ENCODE assay signal across 9 cellular contexts in genomic region chr16:75087040-75087979, GRCh38. TPM values are rescaled to one million over a fixed set of nuclear protein-coding genes. Genes with fewer than 3 reads are reported as not detected.
A peak's percentile ranks its signal among the peaks of the same experiment; 100 is the strongest.
DNase-seq lines count a peak whose midpoint lies in the region; ATAC-seq, FAIRE-seq and TF ChIP-seq lines count a peak whose summit lies in the region.
"Had no signal": no experiment of that assay in that cellular context is flagged by ENCODE, and none has a peak within 500 bp of the region (broad histone marks: within the 10 kb centered on the region; RNA-seq: fewer than 3 reads in every experiment).

No MANE protein-coding gene starts in this region.

- H3K4me2 ChIP-seq in BLaER1 treated with 17β-estradiol and CSF1 and Interleukin-3, amounts not matched to agents 10 nM and 100 nM, result peak overlapping the region; percentile 69 to 91 (median 82)
- H3K4me2 ChIP-seq in K562 (ENCODE audit: insufficient read depth, low read length) (peak overlapping the region; percentile 75), mesenchymal stem cell (ENCODE audit: low read length, poor library complexity, severe bottlenecking) (no peak overlapping the region)

- H2BK120ac ChIP-seq in mesenchymal stem cell (ENCODE audit: low read depth, low read length), result peak overlapping the region; percentile 51

- H3K79me2 ChIP-seq in K562 (ENCODE audit: control insufficient read depth, insufficient read depth, low read length), result peaks cover 91% of the 10 kb centered on the region

- FAIRE-seq in K562 (lab: Jason Lieb, UNC) (peak; percentile 92), GM19239 (lab: Jason Lieb, UNC) (no peak)

- peak; percentile 35 to 54; a peak in 3 of 4 replicates for TF ChIP-seq RAD21 in K562 (CRISPR knock-in tag; conservative IDR thresholded peaks at IDR 0.05 in 1 of 2, IDR thresholded peaks at IDR 0.05 in 1 of 2)

- TF ChIP-seq CTCF in K562 (IDR thresholded peaks at IDR 0.05 in 2 of 3, conservative IDR thresholded peaks at IDR 0.05 in 1 of 3; ENCODE audit: insufficient read depth in 2 of 3, low read depth in 1 of 3, low read length in 3 of 3), result peak; percentile 36 to 57 (median 49); a peak in 4 of 6 replicates

- H2AFZ ChIP-seq in K562 (ENCODE audit: low read depth, low read length) (peak overlapping the region; percentile 69), mesenchymal stem cell (ENCODE audit: low read depth, low read length) (no peak overlapping the region)

- no peaks in the 10 kb centered on the region for H3K27me3 ChIP-seq in BLaER1 treated with 17β-estradiol and CSF1 and Interleukin-3, amounts not matched to agents 10 nM and 100 nM
- H3K27me3 ChIP-seq in K562 (ENCODE audit: control insufficient read depth in 2 of 2, insufficient read depth in 2 of 2, low read length in 2 of 2) (no peaks in the 10 kb centered on the region), mesenchymal stem cell (ENCODE audit: control insufficient read depth in 1 of 2, insufficient read depth in 1 of 2, low read length in 2 of 2) (no peaks in the 10 kb centered on the region)

- no peak overlapping the region for H3K23ac ChIP-seq in mesenchymal stem cell (ENCODE audit: low read length in 2 of 2)

- H3K9me3 ChIP-seq in BLaER1 treated with 17β-estradiol and CSF1 and Interleukin-3, amounts not matched to agents 10 nM and 100 nM (replicated peaks in 1 of 11), result no peaks in the 10 kb centered on the region
- H3K9me3 ChIP-seq in K562 (replicated peaks; ENCODE audit: control insufficient read depth, insufficient read depth, low read depth, low read length) (no peaks in the 10 kb centered on the region), mesenchymal stem cell (ENCODE audit: control insufficient read depth, low read length) (no peaks in the 10 kb centered on the region)

- peak overlapping the region; percentile 59 to 97 for H2BK12ac ChIP-seq in mesenchymal stem cell (ENCODE audit: low read length in 2 of 2)

- DNase-seq in NCI-H146 treated with DMSO at 0.1 percent for 48 hours (lab: John Stamatoyannopoulos, UW; ENCODE audit: unreplicated experiment) (peak; percentile 62), K562 (ENCODE audit: extremely low read depth in 1 of 4, low spot score in 3 of 4) (peak; percentile 45 to 85 (median 62)), mesenchymal stem cell (peak; percentile 89), GM19239 (ENCODE audit: insufficient read length, low spot score) (no peak), T-helper 9 cell (no peak)
- DNase-seq in activated CD8-positive, alpha-beta memory T cell treated with anti-CD3 and anti-CD28 coated beads, Interleukin-2, amount 50 U/mL, for 4 hours, result no peak
- DNase-seq: KG1 had no signal

- peak overlapping the region; percentile 15 to 73 (median 61); a peak in 20 of 22 replicates for H3K27ac ChIP-seq in BLaER1 treated with 17β-estradiol and CSF1 and Interleukin-3, amounts not matched to agents 10 nM and 100 nM
- peak overlapping the region; percentile 77 for H3K27ac ChIP-seq in K562 (ENCODE audit: extremely low read depth, low read depth, low read length)
- no peak overlapping the region for H3K27ac ChIP-seq in mesenchymal stem cell (ENCODE audit: low read length, poor library complexity, severe bottlenecking)

- no peaks in the 10 kb centered on the region for H3K9me1 ChIP-seq in K562 (ENCODE audit: control insufficient read depth, insufficient read depth, low read length)

- H3K14ac ChIP-seq in mesenchymal stem cell (ENCODE audit: low read length in 2 of 2), result peak overlapping the region in 1 of 2 experiments; percentile 92

- whole genome bisulfite sequencing in K562 (ENCODE audit: insufficient coverage, low coverage, missing lambda C conversion rate), result 15% methylated on average over 13 of the region's 13 CpGs
- WGBS in mesenchymal stem cell, result 61% methylated on average over 13 of the region's 13 CpGs

- peaks cover 0 to 97% (median 70%) of the 10 kb centered on the region in 11 experiments; a peak in 16 of 22 replicates for H4K20me1 ChIP-seq in BLaER1 treated with 17β-estradiol and CSF1 and Interleukin-3, amounts not matched to agents 10 nM and 100 nM
- H4K20me1 ChIP-seq in K562 (replicated peaks; ENCODE audit: control insufficient read depth, insufficient read depth, low read length), result no peaks in the 10 kb centered on the region

- no peak overlapping the region for H2BK15ac ChIP-seq in mesenchymal stem cell (ENCODE audit: low read depth, poor library complexity, severe bottlenecking)

- CTCF ChIA-PET in K562 (lab: Yijun Ruan, JAX; ENCODE audit: low intra/inter-chr PET ratio), result interaction anchor here (1.1 kb wide), 1 partner anchor 24 kb away, joined by 5 read pairs; no protein-coding TSS in a partner anchor

- peak; percentile 53; the same call in 1 of the 2 replicates for TF ChIP-seq EP300 in K562 (IDR thresholded peaks at IDR 0.05; ENCODE audit: low read length)

- H3K4ac ChIP-seq in mesenchymal stem cell (ENCODE audit: low read depth in 1 of 2, low read length in 2 of 2), result peak overlapping the region; percentile 65 to 82

- peak overlapping the region; percentile 76 for H4K91ac ChIP-seq in mesenchymal stem cell (ENCODE audit: low read length)

- H2AK5ac ChIP-seq in mesenchymal stem cell (ENCODE audit: low read length, severe bottlenecking), result no peak overlapping the region

- TF ChIP-seq POLR2A in K562 (conservative IDR thresholded peaks at IDR 0.05), result no peak

- POLR2A ChIA-PET in K562 (lab: Yijun Ruan, JAX), result interaction anchor here (0.8 to 1.6 kb wide), 6 partner anchors 13 to 101 kb away, joined by 3 to 6 read pairs (median 4); no protein-coding TSS in a partner anchor

- peaks cover 43% of the 10 kb centered on the region for H3K79me1 ChIP-seq in mesenchymal stem cell (replicated peaks; ENCODE audit: low read length, poor library complexity, severe bottlenecking)

- H3K18ac ChIP-seq in mesenchymal stem cell (ENCODE audit: low read depth in 1 of 2, low read length in 2 of 2), result peak overlapping the region; percentile 75 to 88

- peaks cover 0 to 45% (median 6%) of the 10 kb centered on the region in 11 experiments; a peak in 11 of 22 replicates for H3K36me3 ChIP-seq in BLaER1 treated with 17β-estradiol and CSF1 and Interleukin-3, amounts not matched to agents 10 nM and 100 nM
- H3K36me3 ChIP-seq in K562 (ENCODE audit: control insufficient read depth, insufficient read depth, low read length) (peaks cover 12% of the 10 kb centered on the region; the same call in 1 of the 3 replicates), mesenchymal stem cell (ENCODE audit: control insufficient read depth in 1 of 2, insufficient read depth in 2 of 2, low read depth in 1 of 2, low read length in 2 of 2) (no peaks in the 10 kb centered on the region)

- BruUV-seq in K562 (replicated peaks; lab: Mats Ljungman, UMichigan), result no TSS peak

- peaks cover 33 to 92% (median 86%) of the 10 kb centered on the region in 10 experiments for H3K4me1 ChIP-seq in BLaER1 treated with 17β-estradiol and CSF1 and Interleukin-3, amounts not matched to agents 10 nM and 100 nM
- H3K4me1 ChIP-seq in K562 (replicated peaks in 1 of 2; ENCODE audit: control insufficient read depth in 2 of 2, insufficient read depth in 2 of 2, low read length in 2 of 2) (peaks cover 28 to 62% of the 10 kb centered on the region in 2 experiments), mesenchymal stem cell (ENCODE audit: control insufficient read depth, insufficient read depth, low read depth, low read length) (peaks cover 11% of the 10 kb centered on the region)

- H3K4me3 ChIP-seq in BLaER1 treated with 17β-estradiol and CSF1 and Interleukin-3, amounts not matched to agents 10 nM and 100 nM, result peak overlapping the region in 1 of 10 experiments; percentile 11; a peak in 1 of 20 replicates
- no peak overlapping the region for H3K4me3 ChIP-seq in K562
- H3K4me3 ChIP-seq in mesenchymal stem cell (ENCODE audit: insufficient read depth in 1 of 2, low read depth in 1 of 2, low read length in 2 of 2), result peak overlapping the region in 1 of 2 experiments; percentile 61

- in situ Hi-C loops in K562 (cut with MboI), result no loop called here

- peak overlapping the region in 9 of 11 experiments; percentile 22 to 69 (median 47); a peak in 15 of 22 replicates for H3K9ac ChIP-seq in BLaER1 treated with 17β-estradiol and CSF1 and Interleukin-3, amounts not matched to agents 10 nM and 100 nM
- H3K9ac ChIP-seq in K562 (ENCODE audit: insufficient read depth in 1 of 2, low read depth in 2 of 2, low read length in 2 of 2) (peak overlapping the region; percentile 52 to 59), mesenchymal stem cell (ENCODE audit: low read length) (peak overlapping the region; percentile 53)

- peak overlapping the region; percentile 62 for H4K8ac ChIP-seq in mesenchymal stem cell (ENCODE audit: low read length)

- no peak overlapping the region for H2BK5ac ChIP-seq in mesenchymal stem cell (ENCODE audit: low read depth, low read length, poor library complexity, severe bottlenecking)

- intact Hi-C loops in K562 (cut with micrococcal nuclease), result no loop called here

- peak; percentile 95 for ATAC-seq in K562
- ATAC-seq in HG02973 (IDR thresholded peaks at IDR 0.05; ENCODE audit: unreplicated experiment), result no peak

TF ChIP-seq in K562, 482 proteins besides CTCF, POLR2A, EP300 and RAD21 (continues in another document):
- TF ChIP-seq MTA2 (IDR thresholded peaks at IDR 0.05; ENCODE audit: low read depth) (peak; percentile 43; the same call in 1 of the 2 replicates), ARID2 (IDR thresholded peaks at IDR 0.05) (no peak), ZNF121 (CRISPR knock-in tag; conservative IDR thresholded peaks at IDR 0.05) (no peak)

RNA-seq across cellular contexts. Expression of gene LDHD, which starts 29.3 kb away (rescaled TPM):
- total RNA-seq in K562 (2011; cell fraction: chromatin; rRNA removed; ENCODE audit: low replicate concordance), result 0.48 and 1.4 TPM in 2 replicates
- total RNA-seq in K562 (2011; cell fraction: nucleolus; rRNA removed), result 1.7 and 3.0 TPM in 2 replicates
- 1.1 and 1.5 TPM in 2 replicates for total RNA-seq in K562 (2011; cell fraction: nucleoplasm; rRNA removed)
- total RNA-seq in K562 (2014; rRNA removed), result 0.33 and 0.73 TPM in 2 replicates
- not detected in 2 replicates for total RNA-seq in K562 (2014; rRNA removed; fragmentation: Illumina TruSeq; extraction: Trizol)
- 0.19 and 0.40 TPM in 2 replicates for total RNA-seq in K562 (2015; rRNA removed; fragmentation: Illumina TruSeq; extraction: Trizol)
- 0.69 and 0.83 TPM in 2 replicates for total RNA-seq in K562 (2021)
- polyA plus RNA-seq in K562 (2011; rRNA removed), result 0.08 and 0.33 TPM in 2 replicates
- polyA plus RNA-seq in K562 (2011; cell fraction: cytosol; rRNA removed), result 0.21 and 1.0 TPM in 2 replicates
- polyA plus RNA-seq in K562 (2011; cell fraction: nucleus; rRNA removed), result 0.42 and 2.2 TPM in 2 replicates
- 0.61 and 0.93 TPM in 2 replicates for polyA plus RNA-seq in K562 (2012)
- polyA plus RNA-seq in K562 (2014; fragmentation: Illumina TruSeq; extraction: Trizol), result 0.19 and 0.25 TPM in 2 replicates
- polyA plus RNA-seq in K562 (2014; fragmentation: Nextera tagmentation; extraction: Ambion mirVana), result not detected
- polyA plus RNA-seq in K562 (2014; rRNA removed), result 0.39 and 0.86 TPM in 2 replicates
- polyA minus RNA-seq in K562 (2011; rRNA and poly(A)+ RNA removed), result 0.21 TPM in 1 of 2 replicates, not detected in the other
- not detected in 2 replicates for polyA minus RNA-seq in K562 (2011; cell fraction: cytosol; rRNA and poly(A)+ RNA removed)
- polyA minus RNA-seq in K562 (2011; cell fraction: nucleus; rRNA and poly(A)+ RNA removed), result 0.44 and 1.1 TPM in 2 replicates
- 0.32 TPM for polyA plus RNA-seq in mesenchymal stem cell (2013, experiment 1 of 2)
- 0.21 TPM for polyA plus RNA-seq in mesenchymal stem cell (2013, experiment 2 of 2)

Comparison
In these comparisons a context has a peak if more than half of its experiments do, and no peak if none do; other contexts are left out.
1. DNase-seq: peak in NCI-H146 treated with DMSO at 0.1 percent for 48 hours (single experiment), K562 (4 of 4) and mesenchymal stem cell (single experiment); none in GM19239 (single experiment), activated CD8-positive, alpha-beta memory T cell treated with anti-CD3 and anti-CD28 coated beads, Interleukin-2, amount 50 U/mL, for 4 hours (single experiment) and T-helper 9 cell (single experiment).
2. Peak in every context shown above with its lines, with median percentiles within 50 percentile points of each other: H3K9ac ChIP-seq.